ENCODE assay signal across 31 cellular contexts in genomic region chr3:48628277-48629017, GRCh38. TPM values are rescaled to one million over a fixed set of nuclear protein-coding genes. Genes with fewer than 3 reads are reported as not detected.
"Had no signal": no experiment of that assay in that cellular context is flagged by ENCODE, and none has a peak within 500 bp of the region (broad histone marks: within the 10 kb centered on the region; RNA-seq: fewer than 3 reads in every experiment).

No MANE protein-coding gene starts in this region.

- H3K4me1 ChIP-seq: body of pancreas, SJSA1 had no signal

- H3K27ac ChIP-seq: ascending aorta, body of pancreas, cardiac muscle cell, Peyer's patch, SJSA1 had no signal

- H3K27me3 Mint-ChIP-seq: activated B cell treated with CpG ODN at 0.5 μM for 24 hours; activated CD4-positive, alpha-beta T cell treated with anti-CD3 and anti-CD28 coated beads, Interleukin-2, amount 10 ng/mL, durations not matched to agents 24 days and 14 days; activated CD8-positive, alpha-beta memory T cell treated with anti-CD3 and anti-CD28 coated beads, Interleukin-2, amount 10 ng/mL, durations not matched to agents 7 days and 5 days; activated T-cell treated with anti-CD3 and anti-CD28 coated beads, Interleukin-2, amount 50 U/mL, for 24 hours; T-helper 17 cell had no signal

- H3K4me1 Mint-ChIP-seq: activated B cell treated with CpG ODN at 0.5 μM for 24 hours had no signal

- H3K4me3 ChIP-seq: ascending aorta, body of pancreas, cardiac muscle cell, Peyer's patch, SJSA1 had no signal

- DNase-seq: activated B cell treated with CpG ODN at 0.5 μM for 24 hours; activated CD4-positive, alpha-beta T cell treated with anti-CD3 and anti-CD28 coated beads for 1 hour; activated CD4-positive, alpha-beta T cell treated with anti-CD3 and anti-CD28 coated beads, Interleukin-2, amount 10 ng/mL, durations not matched to agents 24 days and 14 days; activated CD4-positive, alpha-beta T cell treated with anti-CD3 and anti-CD28 coated beads, Interleukin-2, amount 50 U/mL, for 48 hours; activated CD8-positive, alpha-beta memory T cell treated with anti-CD3 and anti-CD28 coated beads, Interleukin-2, amount 10 ng/mL, durations not matched to agents 7 days and 5 days; activated effector memory CD4-positive, alpha-beta T cell treated with Interleukin-2 at 50 U/mL for 16 hours; activated naive CD4-positive, alpha-beta T cell treated with anti-CD3 and anti-CD28 coated beads for 36 hours; activated T-cell treated with anti-CD3 and anti-CD28 coated beads, Interleukin-2, amount 50 U/mL, for 24 hours; amniotic stem cell; body of pancreas; KG1; NCI-H1092 treated with DMSO at 0.1 percent for 48 hours; NCI-H1436; NCI-H1694 treated with DMSO at 0.1 percent for 48 hours; NCI-H2029 treated with DMSO at 0.1 percent for 48 hours; NCI-H345; NCI-H510A treated with DMSO at 0.1 percent for 48 hours; NCI-H69; NK-92 treated with Interleukin-12 subunit alpha and Interleukin-12 subunit beta, amount 100 ng/mL, for 24 hours; Peyer's patch; SHP77; SW 1271; T-helper 17 cell; T-helper 9 cell had no signal

- H3K9me3 ChIP-seq: ascending aorta, body of pancreas, Peyer's patch, SJSA1 had no signal

- H3K27me3 ChIP-seq: ascending aorta, body of pancreas, cardiac muscle cell, Peyer's patch, SJSA1 had no signal

- H3K27ac Mint-ChIP-seq: activated B cell treated with CpG ODN at 0.5 μM for 24 hours; activated CD4-positive, alpha-beta T cell treated with anti-CD3 and anti-CD28 coated beads, Interleukin-2, amount 10 ng/mL, durations not matched to agents 24 days and 14 days; activated CD8-positive, alpha-beta memory T cell treated with anti-CD3 and anti-CD28 coated beads, Interleukin-2, amount 10 ng/mL, durations not matched to agents 7 days and 5 days; activated naive CD4-positive, alpha-beta T cell treated with anti-CD3 and anti-CD28 coated beads for 36 hours; activated T-helper 1 cell treated with anti-CD3 and anti-CD28 coated beads, Interleukin-12 subunit alpha, Interleukin-12 subunit beta, Interleukin-2, Interleukin-4 antibody, amounts not matched to agents 30 ng/mL and 10 ng/mL and 1 ng/mL, durations not matched to agents 14 hours and 24 hours and 36 hours; T-helper 17 cell had no signal

- H3K9me3 Mint-ChIP-seq: activated B cell treated with CpG ODN at 0.5 μM for 24 hours; activated CD4-positive, alpha-beta T cell treated with anti-CD3 and anti-CD28 coated beads, Interleukin-2, amount 10 ng/mL, durations not matched to agents 24 days and 14 days; activated naive CD4-positive, alpha-beta T cell treated with anti-CD3 and anti-CD28 coated beads for 36 hours; activated T-cell treated with anti-CD3 and anti-CD28 coated beads, Interleukin-2, amount 50 U/mL, for 24 hours; activated T-helper 1 cell treated with anti-CD3 and anti-CD28 coated beads, Interleukin-12 subunit alpha, Interleukin-12 subunit beta, Interleukin-2, Interleukin-4 antibody, amounts not matched to agents 30 ng/mL and 10 ng/mL and 1 ng/mL, durations not matched to agents 14 hours and 24 hours and 36 hours had no signal

- ATAC-seq: activated CD8-positive, alpha-beta memory T cell treated with anti-CD3 and anti-CD28 coated beads, Interleukin-2, amount 10 ng/mL, durations not matched to agents 7 days and 5 days; body of pancreas; SK-N-SH treated with all-trans-retinoic acid at 6 μM for 48 hours; T-helper 17 cell had no signal

- H3K4me3 Mint-ChIP-seq: activated B cell treated with CpG ODN at 0.5 μM for 24 hours; activated CD4-positive, alpha-beta T cell treated with anti-CD3 and anti-CD28 coated beads, Interleukin-2, amount 10 ng/mL, durations not matched to agents 24 days and 14 days; activated CD8-positive, alpha-beta memory T cell treated with anti-CD3 and anti-CD28 coated beads, Interleukin-2, amount 10 ng/mL, durations not matched to agents 7 days and 5 days; activated naive CD4-positive, alpha-beta T cell treated with anti-CD3 and anti-CD28 coated beads for 36 hours; activated T-cell treated with anti-CD3 and anti-CD28 coated beads, Interleukin-2, amount 50 U/mL, for 24 hours; activated T-helper 1 cell treated with anti-CD3 and anti-CD28 coated beads, Interleukin-12 subunit alpha, Interleukin-12 subunit beta, Interleukin-2, Interleukin-4 antibody, amounts not matched to agents 30 ng/mL and 10 ng/mL and 1 ng/mL, durations not matched to agents 14 hours and 24 hours and 36 hours; T-helper 17 cell had no signal

RNA-seq across cellular contexts. Expression of gene TMEM89, which starts 6.9 kb away (rescaled TPM):
- total RNA-seq: activated B cell treated with CpG ODN at 0.5 μM for 24 hours; activated naive CD4-positive, alpha-beta T cell treated with anti-CD3 and anti-CD28 coated beads for 36 hours; activated T-helper 1 cell treated with anti-CD3 and anti-CD28 coated beads, Interleukin-12 subunit alpha, Interleukin-12 subunit beta, Interleukin-2, Interleukin-4 antibody, amounts not matched to agents 30 ng/mL and 10 ng/mL and 1 ng/mL, durations not matched to agents 14 hours and 24 hours and 36 hours; ascending aorta; body of pancreas; cardiac muscle cell; LHCN-M2; M059J; Peyer's patch; SJSA1 had no signal
